Comparison of ENCODE assay signal across 8 cellular contexts in genomic region chr4:46844325-46844917, GRCh38.
DNase-seq lines count a peak whose midpoint lies in the region; ATAC-seq and TF ChIP-seq lines count a peak whose summit lies in the region.

No MANE protein-coding gene starts in this region.

- WGBS in adrenal gland, 4 donors = 6 to 7% (median 7%) methylated on average over 8 of the region's 8 CpGs

- H3K4me1 ChIP-seq in Panc1 (ENCODE audit: control insufficient read depth, insufficient read depth, low read length) (no peaks in the 10 kb centered on the region), adrenal gland (replicated peaks in 1 of 2) (no peaks in the 10 kb centered on the region)

- H3K9me3 ChIP-seq in Panc1 (ENCODE audit: control insufficient read depth, insufficient read depth, low read depth, low read length) (no peaks in the 10 kb centered on the region), adrenal gland (replicated peaks in 1 of 3) (no peaks in the 10 kb centered on the region)

- no peak overlapping the region for H3K4me3 ChIP-seq in Panc1 (ENCODE audit: low read depth in 2 of 2, low read length in 2 of 2)
- no peak overlapping the region for H3K4me3 ChIP-seq in adrenal gland

- intact Hi-C loops in Panc1 (cut with micrococcal nuclease; ENCODE audit: unreplicated experiment) (loop anchor here (5.0 kb wide), 2 partner anchors 188 to 278 kb away; partner anchors contain the start of gene GABRB1), adrenal gland (cut with DNase I) (loop anchor here in 1 of 2 donors (10.0 kb wide), 1 partner anchor 540 kb away; no protein-coding TSS in a partner anchor)

- no peak overlapping the region for H3K27ac ChIP-seq in Panc1 (ENCODE audit: low read length)
- H3K27ac ChIP-seq in adrenal gland = no peak overlapping the region

- in situ Hi-C loops in Panc1 (cut with HindIII; ENCODE audit: low pct_unique_long_range_greater_than_20kb, low sequenced_read_pairs) = no loop called here

- H3K36me3 ChIP-seq in Panc1 (ENCODE audit: control insufficient read depth, insufficient read depth, low read length) = no peaks in the 10 kb centered on the region
- no peaks in the 10 kb centered on the region for H3K36me3 ChIP-seq in adrenal gland (replicated peaks in 1 of 2)

- ATAC-seq in GM18502 (IDR thresholded peaks at IDR 0.05; ENCODE audit: poor library complexity, unreplicated experiment) (peak; percentile 73), Panc1 (no peak)

- CTCF ChIA-PET in Panc1 (lab: Charles Lee) = interaction anchor here (0.8 kb wide), 1 partner anchor 548 kb away, joined by 4 read pairs; no protein-coding TSS in a partner anchor

- no TSS peak for BruUV-seq in Panc1 (replicated peaks; lab: Mats Ljungman, UMichigan)

- TF ChIP-seq POLR2A in adrenal gland (IDR thresholded peaks at IDR 0.05) = no peak

- TF ChIP-seq CTCF in Panc1 (IDR thresholded peaks at IDR 0.05) (peak; percentile 63; the same call in 1 of the 2 replicates), adrenal gland (IDR thresholded peaks at IDR 0.05) (peak; percentile 23 to 63 (median 51))

- no peaks in the 10 kb centered on the region for H3K27me3 ChIP-seq in Panc1 (ENCODE audit: control insufficient read depth, insufficient read depth, low read length)
- no peaks in the 10 kb centered on the region for H3K27me3 ChIP-seq in adrenal gland

- DNase-seq in AML-193 (lab: John Stamatoyannopoulos, UW) (peak; percentile 69 to 70), HS-5 (ENCODE audit: low read depth) (peak; percentile 26), Panc1 (ENCODE audit: low read depth, low spot score) (peak; percentile 43), adrenal gland (peak in 6 of 7 donors; percentile 16 to 54 (median 31)), iris pigment epithelial cell (ENCODE audit: low read depth) (peak; percentile 52), DMS79 (lab: John Stamatoyannopoulos, UW) (no peak)
- DNase-seq in stimulated activated CD4-positive, alpha-beta T cell treated with anti-CD3 and anti-CD28 coated beads, Interleukin-4, amount 100 ng/mL, for 1 hour = peak; percentile 15

- POLR2A ChIA-PET in Panc1 (lab: Charles Lee) = no interaction called here
